13 cellular contexts compared by ENCODE assay signal in the genomic region with DNA sequence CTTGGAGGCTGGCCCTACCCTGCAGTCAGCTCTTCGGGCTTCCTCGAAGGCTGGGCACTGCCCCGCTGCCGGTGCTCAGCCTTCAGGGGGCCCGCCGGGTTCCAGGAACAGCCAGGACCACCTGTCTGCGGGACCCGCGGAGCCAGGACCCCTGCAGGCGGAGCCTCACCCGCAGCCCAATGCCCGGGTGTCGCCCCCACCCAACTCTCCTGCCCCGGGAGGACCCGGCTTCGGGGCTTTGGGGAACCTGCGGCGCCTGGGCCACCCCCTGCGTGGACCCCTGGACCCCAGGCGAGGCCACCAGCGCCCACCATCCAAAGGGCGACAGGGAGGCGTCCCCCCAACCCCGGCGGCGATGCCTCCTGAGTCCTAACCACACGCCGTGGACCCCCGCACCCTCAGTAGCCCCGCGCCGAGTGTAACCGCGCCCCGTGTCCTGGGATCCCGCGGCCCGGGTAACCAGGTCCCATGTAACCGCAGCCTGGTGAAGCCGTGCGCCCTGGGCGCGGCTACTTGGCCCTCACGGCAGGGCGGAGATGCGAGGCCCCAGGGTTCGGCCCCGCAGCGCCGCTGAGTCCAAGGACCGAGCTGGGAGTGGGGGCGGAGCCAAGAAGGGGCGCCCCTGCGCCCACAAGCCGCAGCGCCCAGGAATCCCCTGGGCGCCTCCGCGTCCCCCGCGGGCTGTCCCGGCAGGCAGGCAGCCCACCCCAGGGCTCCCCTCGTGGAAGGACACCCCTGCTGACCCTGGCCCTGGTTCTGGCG. TPM values are rescaled to one million over a fixed set of nuclear protein-coding genes. Genes with fewer than 3 reads are reported as not detected.
DNase-seq lines count a peak whose midpoint lies in the region; ATAC-seq and TF ChIP-seq lines count a peak whose summit lies in the region.
"Had no signal": no experiment of that assay in that cellular context is flagged by ENCODE, and none has a peak within 500 bp of the region (broad histone marks: within the 10 kb centered on the region; RNA-seq: fewer than 3 reads in every experiment).

No MANE protein-coding gene starts in this region.

- H3K9me3 ChIP-seq in cardiac muscle cell (ENCODE audit: low read depth) (no peaks in the 10 kb centered on the region), mesodermal cell (ENCODE audit: control insufficient read depth, low read length) (no peaks in the 10 kb centered on the region)
- H3K9me3 ChIP-seq: transverse colon had no signal

- no peak for TF ChIP-seq CTCF in cardiac muscle cell (IDR thresholded peaks at IDR 0.05; ENCODE audit: low read depth, low read length)

- H3K9me3 Mint-ChIP-seq in effector memory CD8-positive, alpha-beta T cell = no peaks in the 10 kb centered on the region
- H3K9me3 Mint-ChIP-seq: central memory CD8-positive, alpha-beta T cell had no signal

- DNase-seq in cardiac muscle cell (ENCODE audit: low read depth in 1 of 2, low spot score in 1 of 2) = peak in 1 of 2 donors; percentile 31
- DNase-seq in Right ventricle myocardium superior = no peak
- no peak for DNase-seq in effector memory CD8-positive, alpha-beta T cell
- DNase-seq in T1000 (lab: John Stamatoyannopoulos, UW) = no peak
- DNase-seq in NCI-H510A (lab: John Stamatoyannopoulos, UW) = no peak
- DNase-seq in NCI-H1930 (lab: John Stamatoyannopoulos, UW) = no peak
- no peak for DNase-seq in NCI-H187 treated with DMSO at 0.1 percent for 48 hours (lab: John Stamatoyannopoulos, UW)
- DNase-seq: activated CD4-positive, CD25-positive, alpha-beta regulatory T cell; NCI-H748 treated with DMSO at 0.1 percent for 48 hours; transverse colon had no signal

- H3K27me3 ChIP-seq in cardiac muscle cell = peaks cover 48% of the 10 kb centered on the region

- no peak for ATAC-seq in Right ventricle myocardium superior (ENCODE audit: poor library complexity)
- ATAC-seq in effector memory CD8-positive, alpha-beta T cell (replicated peaks) = peak; percentile 71
- ATAC-seq: left lobe of liver had no signal

- H3K4me3 Mint-ChIP-seq in effector memory CD8-positive, alpha-beta T cell = no peak overlapping the region
- H3K4me3 Mint-ChIP-seq: central memory CD8-positive, alpha-beta T cell had no signal

- no peaks in the 10 kb centered on the region for H3K36me3 Mint-ChIP-seq in effector memory CD8-positive, alpha-beta T cell (ENCODE audit: insufficient read depth)

- H3K4me1 ChIP-seq in cardiac muscle cell (ENCODE audit: low read depth) (no peaks in the 10 kb centered on the region), mesodermal cell (ENCODE audit: control insufficient read depth, insufficient read depth, low read length, poor library complexity, severe bottlenecking) (no peaks in the 10 kb centered on the region)

- no peak overlapping the region for H3K27ac ChIP-seq in cardiac muscle cell
- H3K27ac ChIP-seq in mesodermal cell (ENCODE audit: low read depth, low read length, severe bottlenecking) = no peak overlapping the region
- H3K27ac ChIP-seq: transverse colon had no signal

- H3K4me3 ChIP-seq in cardiac muscle cell (peak overlapping the region; percentile 9), mesodermal cell (ENCODE audit: extremely low read depth, insufficient read depth, low read length, poor library complexity, severe bottlenecking) (peak overlapping the region; percentile 26)

- H3K27ac Mint-ChIP-seq in effector memory CD8-positive, alpha-beta T cell = no peak overlapping the region

- H3K27me3 Mint-ChIP-seq in effector memory CD8-positive, alpha-beta T cell = peaks cover 21 to 27% of the 10 kb centered on the region in 2 donors

- H3K36me3 ChIP-seq in cardiac muscle cell = no peaks in the 10 kb centered on the region
- no peaks in the 10 kb centered on the region for H3K36me3 ChIP-seq in mesodermal cell (ENCODE audit: control insufficient read depth, insufficient read depth, low read length)
- H3K36me3 ChIP-seq: transverse colon had no signal

- 17 to 20% methylated on average over 43 to 52 of the region's 64 CpGs for WGBS in mesodermal cell (ENCODE audit: insufficient coverage in 2 of 2), 2 experiments

- intact Hi-C loops in Right ventricle myocardium superior (cut with DNase I) = loop anchor here (5.0 kb wide), 1 partner anchor 34 kb away; no protein-coding TSS in a partner anchor

- H3K4me1 Mint-ChIP-seq in effector memory CD8-positive, alpha-beta T cell (ENCODE audit: low read depth in 2 of 2) = peaks cover 8 to 12% of the 10 kb centered on the region in 2 donors

RNA-seq across cellular contexts. Expression of gene UBE2F, which starts 11.0 kb away (rescaled TPM):
- total RNA-seq in cardiac muscle cell (35.1 and 62.4 TPM in 2 replicates), Right ventricle myocardium superior (65.1 TPM)
- 47.2 and 66.2 TPM in 2 replicates for polyA plus RNA-seq in cardiac muscle cell
- polyA plus RNA-seq in mesodermal cell (2013, experiment 1 of 2) = 56.2 TPM
- polyA plus RNA-seq in mesodermal cell (2013, experiment 2 of 2) = 61.5 TPM
